In genomic region chr19:2077398-2077797, GRCh38 we compare ENCODE assay signal across 18 cellular contexts.
"Had no signal": no experiment of that assay in that cellular context is flagged by ENCODE, and none has a peak within 500 bp of the region (broad histone marks: within the 10 kb centered on the region; RNA-seq: fewer than 3 reads in every experiment).

No MANE protein-coding gene starts in this region.

- H3K9me3 Mint-ChIP-seq: activated CD4-positive, alpha-beta T cell treated with anti-CD3 and anti-CD28 coated beads, Interleukin-2, amount 10 ng/mL, durations not matched to agents 7 days and 5 days; activated T-helper 1 cell treated with anti-CD3 and anti-CD28 coated beads, Interleukin-12 subunit alpha, Interleukin-12 subunit beta, Interleukin-2, Interleukin-4 antibody, amounts not matched to agents 30 ng/mL and 10 ng/mL and 1 ng/mL, durations not matched to agents 14 hours and 24 hours and 36 hours; mesothelial cell of epicardium; stimulated activated memory B cell treated with anti-CD40 and anti-IgM and Interleukin-4, amounts not matched to agents 10 μg/mL and 1 μg/mL and 100 μg/mL, for 72 hours; T-helper 2 cell treated with Interferon-gamma antibody and Interleukin-4, amounts not matched to agents 5 μg/mL and 100 μg/mL, for 36 hours had no signal

- H3K27ac Mint-ChIP-seq: activated CD4-positive, alpha-beta T cell treated with anti-CD3 and anti-CD28 coated beads, Interleukin-2, amount 10 ng/mL, durations not matched to agents 7 days and 5 days; activated T-helper 1 cell treated with anti-CD3 and anti-CD28 coated beads, Interleukin-12 subunit alpha, Interleukin-12 subunit beta, Interleukin-2, Interleukin-4 antibody, amounts not matched to agents 30 ng/mL and 10 ng/mL and 1 ng/mL, durations not matched to agents 14 hours and 24 hours and 36 hours; mesothelial cell of epicardium; T-helper 2 cell treated with Interferon-gamma antibody and Interleukin-4, amounts not matched to agents 5 μg/mL and 100 μg/mL, for 36 hours had no signal

- H3K9me3 ChIP-seq: gastrocnemius medialis, heart right ventricle, lower lobe of right lung, thyroid gland had no signal

- H3K4me3 ChIP-seq: gastrocnemius medialis, heart right ventricle, lower lobe of right lung, thyroid gland had no signal

- FAIRE-seq: astrocyte, bronchial epithelial cell had no signal

- H3K27me3 ChIP-seq: gastrocnemius medialis, heart right ventricle, thyroid gland had no signal

- H3K27ac ChIP-seq: gastrocnemius medialis, heart right ventricle, lower lobe of right lung, thyroid gland had no signal

- DNase-seq: activated CD4-positive, alpha-beta T cell treated with anti-CD3 and anti-CD28 coated beads, Interleukin-2, amount 10 ng/mL, durations not matched to agents 7 days and 5 days; activated CD4-positive, CD25-positive, alpha-beta regulatory T cell; activated CD8-positive, alpha-beta memory T cell treated with anti-CD3 and anti-CD28 coated beads, Interleukin-2, amount 50 U/mL, for 48 hours; erythroblast; gastrocnemius medialis; heart right ventricle; left colon; lower lobe of right lung; retina; stimulated activated CD4-positive, alpha-beta T cell treated with anti-CD3 and anti-CD28 coated beads, Interleukin-12 subunit alpha, Interleukin-12 subunit beta, amount 100 ng/mL, for 4 hours; stimulated activated CD4-positive, alpha-beta T cell treated with anti-CD3 and anti-CD28 coated beads, Interleukin-2, amount 100 ng/mL, for 24 hours; thyroid gland had no signal

- ATAC-seq: gastrocnemius medialis, heart right ventricle, left colon, lower lobe of right lung had no signal

- H3K4me1 ChIP-seq: gastrocnemius medialis, thyroid gland had no signal

- H3K4me3 Mint-ChIP-seq: activated CD4-positive, alpha-beta T cell treated with anti-CD3 and anti-CD28 coated beads, Interleukin-2, amount 10 ng/mL, durations not matched to agents 7 days and 5 days; activated T-helper 1 cell treated with anti-CD3 and anti-CD28 coated beads, Interleukin-12 subunit alpha, Interleukin-12 subunit beta, Interleukin-2, Interleukin-4 antibody, amounts not matched to agents 30 ng/mL and 10 ng/mL and 1 ng/mL, durations not matched to agents 14 hours and 24 hours and 36 hours; mesothelial cell of epicardium; stimulated activated memory B cell treated with anti-CD40 and anti-IgM and Interleukin-4, amounts not matched to agents 10 μg/mL and 1 μg/mL and 100 μg/mL, for 72 hours; T-helper 2 cell treated with Interferon-gamma antibody and Interleukin-4, amounts not matched to agents 5 μg/mL and 100 μg/mL, for 36 hours had no signal

- H3K4me1 Mint-ChIP-seq: mesothelial cell of epicardium had no signal

- H3K27me3 Mint-ChIP-seq: activated CD4-positive, alpha-beta T cell treated with anti-CD3 and anti-CD28 coated beads, Interleukin-2, amount 10 ng/mL, durations not matched to agents 7 days and 5 days; stimulated activated memory B cell treated with anti-CD40 and anti-IgM and Interleukin-4, amounts not matched to agents 10 μg/mL and 1 μg/mL and 100 μg/mL, for 72 hours had no signal
